Comparison of ENCODE assay signal across 15 cellular contexts in genomic region chr1:193634470-193634869, GRCh38.
DNase-seq lines count a peak whose midpoint lies in the region; TF ChIP-seq lines count a peak whose summit lies in the region.
"Had no signal": no experiment of that assay in that cellular context is flagged by ENCODE, and none has a peak within 500 bp of the region (broad histone marks: within the 10 kb centered on the region; RNA-seq: fewer than 3 reads in every experiment).

No MANE protein-coding gene starts in this region.

- no peaks in the 10 kb centered on the region for H3K27me3 Mint-ChIP-seq in activated naive CD4-positive, alpha-beta T cell treated with anti-CD3 and anti-CD28 coated beads, Interleukin-2, amount 10 ng/mL, durations not matched to agents 7 days and 5 days

- H3K4me3 ChIP-seq in NB4 (ENCODE audit: low read depth, low read length) (no peak overlapping the region), choroid plexus epithelial cell (ENCODE audit: low read depth, low read length) (no peak overlapping the region), skeletal muscle cell (ENCODE audit: low read depth, low read length) (no peak overlapping the region)
- H3K4me3 ChIP-seq: left lung, PC-9, prostate gland had no signal

- no peak overlapping the region for H3K4me3 Mint-ChIP-seq in activated naive CD4-positive, alpha-beta T cell treated with anti-CD3 and anti-CD28 coated beads, Interleukin-2, amount 10 ng/mL, durations not matched to agents 7 days and 5 days
- H3K4me3 Mint-ChIP-seq: activated B cell treated with CpG ODN at 0.5 μM for 24 hours had no signal

- peaks cover 3% of the 10 kb centered on the region for H3K36me3 Mint-ChIP-seq in activated naive CD4-positive, alpha-beta T cell treated with anti-CD3 and anti-CD28 coated beads, Interleukin-2, amount 10 ng/mL, durations not matched to agents 7 days and 5 days

- CTCF ChIA-PET in activated naive CD4-positive, alpha-beta T cell treated with anti-CD3 and anti-CD28 coated beads, Interleukin-2, amount 10 ng/mL, durations not matched to agents 7 days and 5 days (lab: Charles Lee) = no interaction called here

- TF ChIP-seq POLR2A in NB4 (IDR thresholded peaks at IDR 0.05; ENCODE audit: extremely low read depth, insufficient read length) = no peak

- peaks cover 8% of the 10 kb centered on the region for H3K4me1 Mint-ChIP-seq in activated naive CD4-positive, alpha-beta T cell treated with anti-CD3 and anti-CD28 coated beads, Interleukin-2, amount 10 ng/mL, durations not matched to agents 7 days and 5 days
- H3K4me1 Mint-ChIP-seq: activated B cell treated with CpG ODN at 0.5 μM for 24 hours had no signal

- peak; percentile 21 for DNase-seq in activated naive CD4-positive, alpha-beta T cell treated with Interleukin-2 at 50 U/mL for 16 hours
- no peak for DNase-seq in activated naive CD4-positive, alpha-beta T cell treated with anti-CD3 and anti-CD28 coated beads, Interleukin-2, amount 10 ng/mL, durations not matched to agents 7 days and 5 days
- DNase-seq in NB4 (ENCODE audit: low read depth) = peak; percentile 21
- peak; percentile 54 for DNase-seq in choroid plexus epithelial cell (ENCODE audit: low read depth)
- DNase-seq in skeletal muscle cell (ENCODE audit: low read depth) = peak; percentile 10
- no peak for DNase-seq in HuH-7.5 (ENCODE audit: low spot score)
- no peak for DNase-seq in NCI-H1436 (lab: John Stamatoyannopoulos, UW)
- DNase-seq in DMS79 treated with DMSO at 0.1 percent for 48 hours (lab: John Stamatoyannopoulos, UW) = no peak
- DNase-seq: activated B cell treated with CpG ODN at 0.5 μM for 24 hours, left lung, NCI-H1694, NCI-H510A treated with DMSO at 0.1 percent for 48 hours, PC-9, trophoblast cell had no signal

- no peak for TF ChIP-seq CTCF in NB4 (IDR thresholded peaks at IDR 0.05; ENCODE audit: low read depth, low read length)
- no peak for TF ChIP-seq CTCF in choroid plexus epithelial cell (conservative IDR thresholded peaks at IDR 0.05; ENCODE audit: low read depth, low read length)

- peaks cover 3% of the 10 kb centered on the region for H3K9me3 Mint-ChIP-seq in activated naive CD4-positive, alpha-beta T cell treated with anti-CD3 and anti-CD28 coated beads, Interleukin-2, amount 10 ng/mL, durations not matched to agents 7 days and 5 days
- H3K9me3 Mint-ChIP-seq: activated B cell treated with CpG ODN at 0.5 μM for 24 hours had no signal

- H3K27ac Mint-ChIP-seq in activated naive CD4-positive, alpha-beta T cell treated with anti-CD3 and anti-CD28 coated beads, Interleukin-2, amount 10 ng/mL, durations not matched to agents 7 days and 5 days = no peak overlapping the region
- H3K27ac Mint-ChIP-seq: activated B cell treated with CpG ODN at 0.5 μM for 24 hours had no signal

Comparison
In these comparisons a context has a peak if more than half of its experiments do, and no peak if none do; other contexts are left out.
1. DNase-seq: peak in activated naive CD4-positive, alpha-beta T cell treated with Interleukin-2 at 50 U/mL for 16 hours (single experiment), NB4 (single experiment), choroid plexus epithelial cell (single experiment) and skeletal muscle cell (single experiment); none in activated naive CD4-positive, alpha-beta T cell treated with anti-CD3 and anti-CD28 coated beads, Interleukin-2, amount 10 ng/mL, durations not matched to agents 7 days and 5 days (single experiment), HuH-7.5 (single experiment), NCI-H1436 (single experiment) and DMS79 treated with DMSO at 0.1 percent for 48 hours (single experiment).